4 cellular contexts compared by ENCODE assay signal in genomic region chr19:698529-698928, GRCh38. TPM values are rescaled to one million over a fixed set of nuclear protein-coding genes. Genes with fewer than 3 reads are reported as not detected.
"Had no signal": no experiment of that assay in that cellular context is flagged by ENCODE, and none has a peak within 500 bp of the region (broad histone marks: within the 10 kb centered on the region; RNA-seq: fewer than 3 reads in every experiment).

No MANE protein-coding gene starts in this region.

RNA-seq across cellular contexts. Expression of gene PRSS57, which starts 3.3 kb away (rescaled TPM):
- total RNA-seq: LHCN-M2, M059J, MCF 10A, NCI-H460 had no signal
